In the genomic region with DNA sequence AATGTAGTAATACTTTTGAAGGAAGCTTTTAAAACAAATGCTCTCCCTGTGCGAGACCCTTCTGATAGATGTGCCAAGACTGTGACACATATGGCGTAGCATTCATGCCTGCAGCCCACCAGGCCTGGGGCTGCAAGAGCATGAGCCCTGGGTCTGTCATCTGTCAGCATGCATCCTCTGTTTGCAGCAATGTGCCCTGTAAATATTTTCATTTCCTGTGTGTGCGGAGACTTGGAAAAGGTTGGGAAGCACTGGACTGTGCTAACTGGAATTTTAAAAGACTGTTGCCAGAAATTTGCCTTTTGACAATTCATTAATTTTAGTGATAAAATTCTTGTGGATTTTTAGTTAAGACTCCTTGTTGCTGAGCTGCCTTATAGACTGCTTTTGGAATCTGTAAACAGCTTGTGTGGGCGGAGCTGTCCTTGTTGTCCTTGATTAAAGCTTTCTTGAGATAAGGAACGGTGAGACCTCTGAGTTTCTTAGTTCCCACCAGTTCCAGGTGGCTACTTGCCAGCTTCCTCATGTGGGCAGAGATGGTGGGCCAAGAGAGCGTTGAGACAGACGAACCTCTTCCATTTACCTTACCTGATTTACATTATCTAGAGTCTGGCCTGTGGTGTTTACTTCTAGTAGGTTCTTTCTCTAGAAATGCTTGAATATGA, we compare ENCODE assay signal across 1 cellular context.
TF ChIP-seq lines count a peak whose summit lies in the region.

No MANE protein-coding gene starts in this region.

TF ChIP-seq in HEK293, 187 proteins besides CTCF, POLR2A, EP300 and RAD21 (continued from another document):
- TF ChIP-seq PRDM10 (tag by site-specific recombination; IDR thresholded peaks at IDR 0.05) (no peak), EGR2 (tag by site-specific recombination; IDR thresholded peaks at IDR 0.05; ENCODE audit: low read depth) (peak; percentile 46; the same call in 1 of the 2 replicates), ZNF184 (tag by site-specific recombination; IDR thresholded peaks at IDR 0.05) (no peak), PATZ1 (tag by site-specific recombination; IDR thresholded peaks at IDR 0.05) (no peak), ZNF114 (tag by site-specific recombination; IDR thresholded peaks at IDR 0.05) (no peak), ZNF664 (tag by site-specific recombination; IDR thresholded peaks at IDR 0.05) (no peak), ZNF18 (tag by site-specific recombination; IDR thresholded peaks at IDR 0.05) (peak; percentile 52)
